8 cellular contexts compared by ENCODE assay signal in the genomic region with DNA sequence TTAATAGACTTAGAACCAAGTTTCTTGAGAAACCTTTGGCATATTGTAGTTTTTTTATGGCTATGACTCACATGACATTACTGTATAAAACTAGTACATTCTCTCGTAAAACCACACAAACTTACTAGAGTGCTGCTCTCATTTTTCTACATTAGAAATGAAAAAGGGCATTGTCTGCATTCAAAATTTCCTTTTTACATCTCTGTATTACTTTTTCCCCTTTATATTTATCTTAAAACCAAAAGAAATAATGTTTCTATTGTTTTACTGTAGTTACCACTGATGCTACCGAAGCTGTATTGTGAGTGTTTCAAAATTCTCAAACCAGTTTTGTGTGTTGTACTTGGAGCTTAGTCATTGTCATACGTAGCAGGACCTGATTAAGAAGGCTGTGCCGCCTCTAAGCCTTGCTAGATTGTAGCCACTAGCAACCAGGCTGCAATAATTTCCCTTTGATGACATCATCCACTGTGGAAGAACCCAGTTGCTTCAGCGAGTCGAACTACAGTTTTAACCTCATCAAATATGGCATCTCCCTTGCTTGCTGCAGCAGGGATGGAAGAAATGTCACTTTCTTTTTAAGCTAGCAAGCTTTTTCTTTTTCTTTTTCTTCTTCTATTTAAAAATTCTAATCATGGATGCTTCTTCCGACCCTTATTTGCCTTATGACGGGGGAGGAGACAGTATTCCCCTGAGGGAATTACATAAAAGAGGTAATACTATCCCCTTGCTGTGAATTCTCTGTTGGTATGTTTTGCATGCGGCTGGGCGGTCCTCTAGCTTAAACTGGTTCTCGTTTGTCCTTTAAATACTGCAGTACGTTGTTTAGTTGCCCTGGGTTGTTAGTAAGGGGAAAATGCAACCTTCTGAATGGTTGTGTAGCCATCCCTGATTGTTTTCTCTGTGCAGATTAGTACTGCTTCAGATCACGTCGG. TPM values are rescaled to one million over a fixed set of nuclear protein-coding genes. Genes with fewer than 3 reads are reported as not detected.
A peak's percentile ranks its signal among the peaks of the same experiment; 100 is the strongest.
DNase-seq lines count a peak whose midpoint lies in the region; ATAC-seq, FAIRE-seq and TF ChIP-seq lines count a peak whose summit lies in the region.

No MANE protein-coding gene starts in this region.

- CTCF ChIA-PET in A549 (lab: Yijun Ruan, JAX): interaction anchor here (3.2 kb wide), 1 partner anchor 47 kb away, joined by 17 read pairs; the partner anchor contains the start of gene NEK1

- ATAC-seq in A549 (peak; percentile 99 to 100), GM18861 (IDR thresholded peaks at IDR 0.05; ENCODE audit: unreplicated experiment) (peak; percentile 96), HG03097 (IDR thresholded peaks at IDR 0.05; ENCODE audit: low FRiP score, unreplicated experiment) (peak; percentile 93)
- ATAC-seq in activated CD4-positive, CD25-positive, alpha-beta regulatory T cell treated with anti-CD3 and anti-CD28 coated beads, Interleukin-2, amount 50 U/mL, for 24 hours: peak; percentile 100

- peak overlapping the region; percentile 38 to 46 for H3K9ac ChIP-seq in kidney (ENCODE audit: low read length in 2 of 2)

- FAIRE-seq in A549 (lab: Jason Lieb, UNC) (peak; percentile 98), kidney (lab: Jason Lieb, UNC) (peak; percentile 95)

- H3K4me1 ChIP-seq in A549 (peaks cover 37% of the 10 kb centered on the region; the same call in 2 of the 3 replicates), kidney (ENCODE audit: control insufficient read depth in 1 of 2, insufficient read depth in 1 of 2, low read depth in 1 of 2, low read length in 2 of 2) (peaks cover 0 to 14% of the 10 kb centered on the region in 2 donors)

- peak; percentile 72 to 96 for DNase-seq in A549 (ENCODE audit: low read depth in 1 of 2, low spot score in 1 of 2)
- peak; percentile 76 for DNase-seq in NCI-H2196 treated with DMSO at 0.1 percent for 48 hours (lab: John Stamatoyannopoulos, UW; ENCODE audit: unreplicated experiment)
- peak; percentile 99 for DNase-seq in choroid plexus epithelial cell (ENCODE audit: low read depth)
- peak; percentile 73 for DNase-seq in kidney
- DNase-seq in stimulated activated CD4-positive, alpha-beta T cell treated with anti-CD3 and anti-CD28 coated beads, Interleukin-15, amount 100 ng/mL, for 24 hours: peak; percentile 70

- POLR2A ChIA-PET in A549 (lab: Yijun Ruan, JAX): interaction anchor here (1.2 to 2.3 kb wide), 3 partner anchors 40 to 132 kb away, joined by 3 to 10 read pairs (median 9); partner anchors contain the start of genes CLCN3 and NEK1

- H3K36me3 ChIP-seq in kidney (ENCODE audit: control insufficient read depth in 1 of 2, insufficient read depth in 2 of 2, low read length in 2 of 2): no peaks in the 10 kb centered on the region

- TF ChIP-seq POLR2A in A549 (IDR thresholded peaks at IDR 0.05; ENCODE audit: low read length): no peak

- H3K4me3 ChIP-seq in A549 (peak overlapping the region; percentile 53), choroid plexus epithelial cell (ENCODE audit: low read depth, low read length) (peak overlapping the region; percentile 56), kidney (ENCODE audit: low read length in 2 of 2) (peak overlapping the region; percentile 51 to 57)

- TF ChIP-seq CTCF in A549 (IDR thresholded peaks at IDR 0.05) (no peak), choroid plexus epithelial cell (conservative IDR thresholded peaks at IDR 0.05; ENCODE audit: low read depth, low read length) (no peak), kidney (IDR thresholded peaks at IDR 0.05; ENCODE audit: borderline replicate concordance, extremely low read depth, insufficient read depth) (no peak)

- no peak for TF ChIP-seq RAD21 in A549 (conservative IDR thresholded peaks at IDR 0.05 in 1 of 2, IDR thresholded peaks at IDR 0.05 in 1 of 2)

- WGBS in A549 (ENCODE audit: missing lambda C conversion rate): 1% methylated on average over 14 of the region's 14 CpGs

- H3K27ac ChIP-seq in A549 (peak overlapping the region; percentile 78 to 89), kidney (ENCODE audit: low read depth in 2 of 2, low read length in 2 of 2) (peak overlapping the region; percentile 24 to 79)

- no peaks in the 10 kb centered on the region for H3K9me3 ChIP-seq in A549
- no peaks in the 10 kb centered on the region for H3K9me3 ChIP-seq in kidney (ENCODE audit: control insufficient read depth in 1 of 2, low read length in 2 of 2)

- intact Hi-C loops in kidney (cut with DNase I): no loop called here

- TF ChIP-seq EP300 in A549 (IDR thresholded peaks at IDR 0.05): no peak

- peak overlapping the region; percentile 76 for H3K4me2 ChIP-seq in A549

TF ChIP-seq in A549, 52 proteins besides CTCF, POLR2A, EP300 and RAD21:
- TF ChIP-seq HMGXB4 (CRISPR knock-in tag; IDR thresholded peaks at IDR 0.05; ENCODE audit: borderline replicate concordance) (no peak), EHMT2 (IDR thresholded peaks at IDR 0.05; ENCODE audit: low read depth) (no peak), PHF8 (IDR thresholded peaks at IDR 0.05; ENCODE audit: borderline replicate concordance, low read depth) (peak; percentile 3; the same call in 1 of the 2 replicates), MAFK (IDR thresholded peaks at IDR 0.05; ENCODE audit: partially characterized antibody) (peak; percentile 58), HOXA7 (CRISPR knock-in tag; IDR thresholded peaks at IDR 0.05) (peak; percentile 35; the same call in 1 of the 2 replicates), USF2 (IDR thresholded peaks at IDR 0.05) (no peak), RFX5 (IDR thresholded peaks at IDR 0.05) (no peak), CEBPB (IDR thresholded peaks at IDR 0.05) (peak; percentile 40 to 71; a peak in 3 of 4 replicates), FOSL2 (IDR thresholded peaks at IDR 0.05) (no peak), FOSL2 (CRISPR knock-in tag; IDR thresholded peaks at IDR 0.05) (peak; percentile 72), RARB (CRISPR knock-in tag; IDR thresholded peaks at IDR 0.05) (peak; percentile 36; the same call in 1 of the 2 replicates), JUN (IDR thresholded peaks at IDR 0.05) (peak; percentile 26 to 49; a peak in 2 of 5 replicates), KDM5A (IDR thresholded peaks at IDR 0.05) (peak; percentile 64)
- TF ChIP-seq, protein P1, sequence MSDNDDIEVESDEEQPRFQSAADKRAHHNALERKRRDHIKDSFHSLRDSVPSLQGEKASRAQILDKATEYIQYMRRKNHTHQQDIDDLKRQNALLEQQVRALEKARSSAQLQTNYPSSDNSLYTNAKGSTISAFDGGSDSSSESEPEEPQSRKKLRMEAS (IDR thresholded peaks at IDR 0.05): no peak
TF ChIP-seq in A549: peak in this region for 8.

RNA-seq across cellular contexts. Expression of gene CLCN3, which starts 39.6 kb away (rescaled TPM):
- 41.1 and 53.6 TPM in 2 replicates for polyA plus RNA-seq in A549 (2011; rRNA removed)
- polyA plus RNA-seq in A549 (2012; cell fraction: cytosol; rRNA removed): 3.9 and 5.1 TPM in 2 replicates
- 2.7 and 3.4 TPM in 2 replicates for polyA plus RNA-seq in A549 (2012; cell fraction: nucleus; rRNA removed)
- 18.1 to 20.2 TPM (median 18.8 TPM) in 3 replicates for polyA plus RNA-seq in A549 (2017; fragmentation: RNase III; extraction: RNeasy Plus Mini Kit Qiagen cat#74134 plus additional on column Dnase treatment)
- polyA minus RNA-seq in A549 (2011; rRNA and poly(A)+ RNA removed): 36.9 and 38.9 TPM in 2 replicates
- total RNA-seq in kidney: 70.2 TPM
- polyA plus RNA-seq in kidney (ENCODE audit: insufficient read depth, low read depth, low replicate concordance): 16.6 TPM

RNA-seq across cellular contexts. Expression of gene NEK1, which starts 47.6 kb away (rescaled TPM):
- polyA plus RNA-seq in A549 (2011; rRNA removed) (4.0 and 5.8 TPM in 2 replicates), A549 (2017; fragmentation: RNase III; extraction: RNeasy Plus Mini Kit Qiagen cat#74134 plus additional on column Dnase treatment) (3.2 to 3.6 TPM (median 3.2 TPM) in 3 replicates), kidney (ENCODE audit: insufficient read depth, low read depth, low replicate concordance) (5.6 TPM)
- polyA plus RNA-seq in A549 (2012; cell fraction: cytosol; rRNA removed): 0.69 and 0.73 TPM in 2 replicates
- 1.1 and 1.4 TPM in 2 replicates for polyA plus RNA-seq in A549 (2012; cell fraction: nucleus; rRNA removed)
- 4.7 and 6.4 TPM in 2 replicates for polyA minus RNA-seq in A549 (2011; rRNA and poly(A)+ RNA removed)
- total RNA-seq in kidney: 15.3 TPM

Comparison
In these comparisons a context has a peak if more than half of its experiments do, and no peak if none do; other contexts are left out.
1. Peak in every context shown above with its lines: DNase-seq, ATAC-seq, H3K4me3 ChIP-seq and H3K27ac ChIP-seq.